ENCODE assay signal across 8 cellular contexts in the genomic region with DNA sequence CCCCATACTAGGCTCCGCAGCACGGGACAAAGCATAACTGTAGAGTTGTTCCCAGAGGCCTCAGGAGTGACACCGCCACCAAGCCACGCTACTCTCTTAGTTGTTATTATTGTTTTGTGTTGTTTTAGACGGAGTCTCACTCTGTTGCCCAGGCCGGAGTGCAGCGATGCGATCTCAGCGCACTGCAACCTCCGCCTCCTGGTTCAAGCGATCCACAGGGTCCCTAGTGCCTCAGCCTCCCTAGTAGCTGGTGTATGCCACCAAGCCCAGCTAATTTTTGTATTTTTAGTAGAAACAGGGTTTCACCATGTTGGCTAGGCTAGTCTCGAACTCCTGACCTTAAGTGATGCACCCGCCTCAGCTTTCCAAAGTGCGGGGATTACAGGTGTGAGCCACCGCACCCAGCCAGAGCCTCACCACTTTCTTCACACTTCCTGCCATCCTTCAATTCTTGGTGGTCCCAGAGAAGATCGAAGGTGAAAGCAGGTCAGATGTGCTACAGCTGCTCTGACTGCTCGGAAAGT. TPM values are rescaled to one million over a fixed set of nuclear protein-coding genes. Genes with fewer than 3 reads are reported as not detected.
DNase-seq lines count a peak whose midpoint lies in the region; ATAC-seq and TF ChIP-seq lines count a peak whose summit lies in the region.

No MANE protein-coding gene starts in this region.

- DNase-seq in glutamatergic neuron (no peak), gastrocnemius medialis (no peak), left lobe of liver (ENCODE audit: low spot score) (no peak)

- TF ChIP-seq CTCF in GM12875 (IDR thresholded peaks at IDR 0.05; ENCODE audit: borderline replicate concordance, insufficient read depth, low read depth, low read length): no peak
- TF ChIP-seq CTCF in WI38 (IDR thresholded peaks at IDR 0.05; ENCODE audit: low read depth, low read length): no peak
- TF ChIP-seq CTCF in glutamatergic neuron (IDR thresholded peaks at IDR 0.05; ENCODE audit: partially characterized antibody, unreplicated experiment): no peak
- no peak for TF ChIP-seq CTCF in gastrocnemius medialis (IDR thresholded peaks at IDR 0.05 in 4 of 5, conservative IDR thresholded peaks at IDR 0.05 in 1 of 5)

- H3K9me3 ChIP-seq in gastrocnemius medialis: no peaks in the 10 kb centered on the region

- H3K36me3 Mint-ChIP-seq in glutamatergic neuron (ENCODE audit: unreplicated experiment): no peaks in the 10 kb centered on the region

- intact Hi-C loops in gastrocnemius medialis (cut with DNase I; ENCODE audit: low total_unique reads): no loop called here

- H3K27ac Mint-ChIP-seq in glutamatergic neuron (ENCODE audit: unreplicated experiment): peak overlapping the region; percentile 92

- peak overlapping the region; percentile 88 for H3K4me3 Mint-ChIP-seq in glutamatergic neuron (ENCODE audit: unreplicated experiment)

- peaks cover 18% of the 10 kb centered on the region in 2 donors for H3K4me1 ChIP-seq in gastrocnemius medialis

- H3K4me3 ChIP-seq in GM12875 (ENCODE audit: low read depth, low read length): peak overlapping the region; percentile 59
- H3K4me3 ChIP-seq in WI38 (ENCODE audit: low read depth, low read length): peak overlapping the region; percentile 74
- peak overlapping the region; percentile 93 to 99 (median 96) for H3K4me3 ChIP-seq in gastrocnemius medialis

- peaks cover 0 to 12% of the 10 kb centered on the region in 2 donors for H3K36me3 ChIP-seq in gastrocnemius medialis

- ATAC-seq in gastrocnemius medialis (no peak), left lobe of liver (no peak), GM21381 (IDR thresholded peaks at IDR 0.05; ENCODE audit: unreplicated experiment) (no peak), HG02610 (IDR thresholded peaks at IDR 0.05; ENCODE audit: unreplicated experiment) (no peak), HG03469 (IDR thresholded peaks at IDR 0.05; ENCODE audit: unreplicated experiment) (no peak)

- H3K27me3 Mint-ChIP-seq in glutamatergic neuron (ENCODE audit: unreplicated experiment): peaks cover 3% of the 10 kb centered on the region

- no peaks in the 10 kb centered on the region for H3K27me3 ChIP-seq in gastrocnemius medialis

- no peak for TF ChIP-seq POLR2A in gastrocnemius medialis (IDR thresholded peaks at IDR 0.05)

- no peaks in the 10 kb centered on the region for H3K9me3 Mint-ChIP-seq in glutamatergic neuron (ENCODE audit: unreplicated experiment)

- in situ Hi-C loops in gastrocnemius medialis (cut with MboI; ENCODE audit: low sequenced_read_pairs in 4 of 4): no loop called here

- H3K4me1 Mint-ChIP-seq in glutamatergic neuron (ENCODE audit: low read depth, unreplicated experiment): peaks cover 4% of the 10 kb centered on the region

- peak overlapping the region; percentile 89 to 99 (median 98) for H3K27ac ChIP-seq in gastrocnemius medialis

RNA-seq across cellular contexts. Expression of a gene that starts 11.8 kb away (rescaled TPM):
- total RNA-seq in glutamatergic neuron (ENCODE audit: unreplicated experiment) (80.2 TPM), gastrocnemius medialis (10 to 100 TPM; 59.6 to 87.1 (median 65.2) TPM), left lobe of liver (40.1 TPM)

RNA-seq across cellular contexts. Expression of a gene that starts 24.6 kb away (rescaled TPM):
- total RNA-seq in glutamatergic neuron (ENCODE audit: unreplicated experiment) (not detected), gastrocnemius medialis (not detected), left lobe of liver (not detected)

RNA-seq across cellular contexts. Expression of a gene that starts 38.0 kb away (rescaled TPM):
- total RNA-seq in glutamatergic neuron (ENCODE audit: unreplicated experiment) (36.8 TPM), gastrocnemius medialis (10 to 100 TPM in 2 of 4 donors, 1 to 10 TPM in 2; 7.1 to 13.5 (median 9.3) TPM), left lobe of liver (50.3 TPM)
